1 cellular context compared by ENCODE assay signal in the genomic region with DNA sequence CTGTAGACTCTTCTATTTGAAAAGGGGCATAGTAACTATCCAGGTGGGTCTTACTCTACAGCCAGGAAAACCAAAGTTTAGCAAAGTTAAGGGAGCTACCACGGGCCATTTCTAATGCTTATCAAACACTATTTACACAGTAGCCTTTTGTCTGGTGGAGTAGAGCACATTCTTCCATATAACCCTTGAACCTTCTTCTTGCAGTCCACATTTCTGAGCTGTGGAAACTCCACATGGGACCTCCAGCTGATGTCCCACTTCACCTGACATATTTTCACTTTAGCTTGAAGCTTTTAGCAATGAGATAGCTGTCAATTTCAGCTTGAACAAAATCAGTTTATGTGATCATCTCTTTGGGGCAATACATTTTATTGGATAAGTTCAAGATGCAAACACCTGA.
TF ChIP-seq lines count a peak whose summit lies in the region.

No MANE protein-coding gene starts in this region.

TF ChIP-seq in HepG2, 621 proteins besides CTCF, POLR2A, EP300 and RAD21 (continued from another document):
- TF ChIP-seq, protein P1, sequence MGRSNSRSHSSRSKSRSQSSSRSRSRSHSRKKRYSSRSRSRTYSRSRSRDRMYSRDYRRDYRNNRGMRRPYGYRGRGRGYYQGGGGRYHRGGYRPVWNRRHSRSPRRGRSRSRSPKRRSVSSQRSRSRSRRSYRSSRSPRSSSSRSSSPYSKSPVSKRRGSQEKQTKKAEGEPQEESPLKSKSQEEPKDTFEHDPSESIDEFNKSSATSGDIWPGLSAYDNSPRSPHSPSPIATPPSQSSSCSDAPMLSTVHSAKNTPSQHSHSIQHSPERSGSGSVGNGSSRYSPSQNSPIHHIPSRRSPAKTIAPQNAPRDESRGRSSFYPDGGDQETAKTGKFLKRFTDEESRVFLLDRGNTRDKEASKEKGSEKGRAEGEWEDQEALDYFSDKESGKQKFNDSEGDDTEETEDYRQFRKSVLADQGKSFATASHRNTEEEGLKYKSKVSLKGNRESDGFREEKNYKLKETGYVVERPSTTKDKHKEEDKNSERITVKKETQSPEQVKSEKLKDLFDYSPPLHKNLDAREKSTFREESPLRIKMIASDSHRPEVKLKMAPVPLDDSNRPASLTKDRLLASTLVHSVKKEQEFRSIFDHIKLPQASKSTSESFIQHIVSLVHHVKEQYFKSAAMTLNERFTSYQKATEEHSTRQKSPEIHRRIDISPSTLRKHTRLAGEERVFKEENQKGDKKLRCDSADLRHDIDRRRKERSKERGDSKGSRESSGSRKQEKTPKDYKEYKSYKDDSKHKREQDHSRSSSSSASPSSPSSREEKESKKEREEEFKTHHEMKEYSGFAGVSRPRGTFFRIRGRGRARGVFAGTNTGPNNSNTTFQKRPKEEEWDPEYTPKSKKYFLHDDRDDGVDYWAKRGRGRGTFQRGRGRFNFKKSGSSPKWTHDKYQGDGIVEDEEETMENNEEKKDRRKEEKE (IDR thresholded peaks at IDR 0.05): no peak
- TF ChIP-seq FOXJ3 (CRISPR knock-in tag; IDR thresholded peaks at IDR 0.05; ENCODE audit: borderline replicate concordance) (peak; percentile 25; the same call in 1 of the 2 replicates), CHD2 (IDR thresholded peaks at IDR 0.05; ENCODE audit: low read depth, low read length) (no peak), FOXA1 (IDR thresholded peaks at IDR 0.05) (no peak), FOXA1 (CRISPR knock-in tag; IDR thresholded peaks at IDR 0.05) (peak; percentile 50), TEAD3 (CRISPR knock-in tag; optimal IDR thresholded peaks at IDR 0.05; ENCODE audit: borderline replicate concordance) (peak; percentile 42), HMG20A (CRISPR knock-in tag; IDR thresholded peaks at IDR 0.05; ENCODE audit: borderline replicate concordance) (peak; percentile 16; the same call in 1 of the 2 replicates), HNF4G (IDR thresholded peaks at IDR 0.05; ENCODE audit: borderline replicate concordance, low read depth, low read length) (peak; percentile 55; the same call in 1 of the 2 replicates), HNF4G (CRISPR knock-in tag; IDR thresholded peaks at IDR 0.05; ENCODE audit: borderline replicate concordance, low read depth) (no peak), ZNF644 (CRISPR knock-in tag; IDR thresholded peaks at IDR 0.05; ENCODE audit: low read depth) (peak; percentile 80), SOX6 (IDR thresholded peaks at IDR 0.05) (no peak), SOX6 (CRISPR knock-in tag; IDR thresholded peaks at IDR 0.05) (peak; percentile 77), SOX5 (CRISPR knock-in tag; IDR thresholded peaks at IDR 0.05; ENCODE audit: borderline replicate concordance) (peak; percentile 56; the same call in 1 of the 2 replicates), HDAC2 (CRISPR knock-in tag; IDR thresholded peaks at IDR 0.05) (peak; percentile 41; the same call in 1 of the 2 replicates), FOXA3 (CRISPR knock-in tag; IDR thresholded peaks at IDR 0.05) (peak; percentile 50; the same call in 1 of the 2 replicates)
- TF ChIP-seq, protein P2, sequence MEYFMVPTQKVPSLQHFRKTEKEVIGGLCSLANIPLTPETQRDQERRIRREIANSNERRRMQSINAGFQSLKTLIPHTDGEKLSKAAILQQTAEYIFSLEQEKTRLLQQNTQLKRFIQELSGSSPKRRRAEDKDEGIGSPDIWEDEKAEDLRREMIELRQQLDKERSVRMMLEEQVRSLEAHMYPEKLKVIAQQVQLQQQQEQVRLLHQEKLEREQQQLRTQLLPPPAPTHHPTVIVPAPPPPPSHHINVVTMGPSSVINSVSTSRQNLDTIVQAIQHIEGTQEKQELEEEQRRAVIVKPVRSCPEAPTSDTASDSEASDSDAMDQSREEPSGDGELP (IDR thresholded peaks at IDR 0.05; ENCODE audit: borderline replicate concordance, low read depth): peak; percentile 53; the same call in 1 of the 2 replicates
- TF ChIP-seq, protein P3, sequence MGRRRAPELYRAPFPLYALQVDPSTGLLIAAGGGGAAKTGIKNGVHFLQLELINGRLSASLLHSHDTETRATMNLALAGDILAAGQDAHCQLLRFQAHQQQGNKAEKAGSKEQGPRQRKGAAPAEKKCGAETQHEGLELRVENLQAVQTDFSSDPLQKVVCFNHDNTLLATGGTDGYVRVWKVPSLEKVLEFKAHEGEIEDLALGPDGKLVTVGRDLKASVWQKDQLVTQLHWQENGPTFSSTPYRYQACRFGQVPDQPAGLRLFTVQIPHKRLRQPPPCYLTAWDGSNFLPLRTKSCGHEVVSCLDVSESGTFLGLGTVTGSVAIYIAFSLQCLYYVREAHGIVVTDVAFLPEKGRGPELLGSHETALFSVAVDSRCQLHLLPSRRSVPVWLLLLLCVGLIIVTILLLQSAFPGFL (CRISPR knock-in tag; IDR thresholded peaks at IDR 0.05): no peak
- TF ChIP-seq, protein P4, sequence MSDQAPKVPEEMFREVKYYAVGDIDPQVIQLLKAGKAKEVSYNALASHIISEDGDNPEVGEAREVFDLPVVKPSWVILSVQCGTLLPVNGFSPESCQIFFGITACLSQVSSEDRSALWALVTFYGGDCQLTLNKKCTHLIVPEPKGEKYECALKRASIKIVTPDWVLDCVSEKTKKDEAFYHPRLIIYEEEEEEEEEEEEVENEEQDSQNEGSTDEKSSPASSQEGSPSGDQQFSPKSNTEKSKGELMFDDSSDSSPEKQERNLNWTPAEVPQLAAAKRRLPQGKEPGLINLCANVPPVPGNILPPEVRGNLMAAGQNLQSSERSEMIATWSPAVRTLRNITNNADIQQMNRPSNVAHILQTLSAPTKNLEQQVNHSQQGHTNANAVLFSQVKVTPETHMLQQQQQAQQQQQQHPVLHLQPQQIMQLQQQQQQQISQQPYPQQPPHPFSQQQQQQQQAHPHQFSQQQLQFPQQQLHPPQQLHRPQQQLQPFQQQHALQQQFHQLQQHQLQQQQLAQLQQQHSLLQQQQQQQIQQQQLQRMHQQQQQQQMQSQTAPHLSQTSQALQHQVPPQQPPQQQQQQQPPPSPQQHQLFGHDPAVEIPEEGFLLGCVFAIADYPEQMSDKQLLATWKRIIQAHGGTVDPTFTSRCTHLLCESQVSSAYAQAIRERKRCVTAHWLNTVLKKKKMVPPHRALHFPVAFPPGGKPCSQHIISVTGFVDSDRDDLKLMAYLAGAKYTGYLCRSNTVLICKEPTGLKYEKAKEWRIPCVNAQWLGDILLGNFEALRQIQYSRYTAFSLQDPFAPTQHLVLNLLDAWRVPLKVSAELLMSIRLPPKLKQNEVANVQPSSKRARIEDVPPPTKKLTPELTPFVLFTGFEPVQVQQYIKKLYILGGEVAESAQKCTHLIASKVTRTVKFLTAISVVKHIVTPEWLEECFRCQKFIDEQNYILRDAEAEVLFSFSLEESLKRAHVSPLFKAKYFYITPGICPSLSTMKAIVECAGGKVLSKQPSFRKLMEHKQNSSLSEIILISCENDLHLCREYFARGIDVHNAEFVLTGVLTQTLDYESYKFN (CRISPR knock-in tag; conservative IDR thresholded peaks at IDR 0.05): peak; percentile 37
- TF ChIP-seq, protein P5, sequence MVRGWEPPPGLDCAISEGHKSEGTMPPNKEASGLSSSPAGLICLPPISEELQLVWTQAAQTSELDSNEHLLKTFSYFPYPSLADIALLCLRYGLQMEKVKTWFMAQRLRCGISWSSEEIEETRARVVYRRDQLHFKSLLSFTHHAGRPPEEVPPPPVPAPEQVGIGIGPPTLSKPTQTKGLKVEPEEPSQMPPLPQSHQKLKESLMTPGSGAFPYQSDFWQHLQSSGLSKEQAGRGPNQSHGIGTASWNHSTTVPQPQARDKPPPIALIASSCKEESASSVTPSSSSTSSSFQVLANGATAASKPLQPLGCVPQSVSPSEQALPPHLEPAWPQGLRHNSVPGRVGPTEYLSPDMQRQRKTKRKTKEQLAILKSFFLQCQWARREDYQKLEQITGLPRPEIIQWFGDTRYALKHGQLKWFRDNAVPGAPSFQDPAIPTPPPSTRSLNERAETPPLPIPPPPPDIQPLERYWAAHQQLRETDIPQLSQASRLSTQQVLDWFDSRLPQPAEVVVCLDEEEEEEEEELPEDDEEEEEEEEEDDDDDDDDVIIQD (CRISPR knock-in tag; IDR thresholded peaks at IDR 0.05; ENCODE audit: low read depth): 0 out of 2 replicates have a peak, but pooled peaks have one; percentile 15
TF ChIP-seq in HepG2: peak in this region for 17.
